Comparison of ENCODE assay signal across 2 cellular contexts in the genomic region with DNA sequence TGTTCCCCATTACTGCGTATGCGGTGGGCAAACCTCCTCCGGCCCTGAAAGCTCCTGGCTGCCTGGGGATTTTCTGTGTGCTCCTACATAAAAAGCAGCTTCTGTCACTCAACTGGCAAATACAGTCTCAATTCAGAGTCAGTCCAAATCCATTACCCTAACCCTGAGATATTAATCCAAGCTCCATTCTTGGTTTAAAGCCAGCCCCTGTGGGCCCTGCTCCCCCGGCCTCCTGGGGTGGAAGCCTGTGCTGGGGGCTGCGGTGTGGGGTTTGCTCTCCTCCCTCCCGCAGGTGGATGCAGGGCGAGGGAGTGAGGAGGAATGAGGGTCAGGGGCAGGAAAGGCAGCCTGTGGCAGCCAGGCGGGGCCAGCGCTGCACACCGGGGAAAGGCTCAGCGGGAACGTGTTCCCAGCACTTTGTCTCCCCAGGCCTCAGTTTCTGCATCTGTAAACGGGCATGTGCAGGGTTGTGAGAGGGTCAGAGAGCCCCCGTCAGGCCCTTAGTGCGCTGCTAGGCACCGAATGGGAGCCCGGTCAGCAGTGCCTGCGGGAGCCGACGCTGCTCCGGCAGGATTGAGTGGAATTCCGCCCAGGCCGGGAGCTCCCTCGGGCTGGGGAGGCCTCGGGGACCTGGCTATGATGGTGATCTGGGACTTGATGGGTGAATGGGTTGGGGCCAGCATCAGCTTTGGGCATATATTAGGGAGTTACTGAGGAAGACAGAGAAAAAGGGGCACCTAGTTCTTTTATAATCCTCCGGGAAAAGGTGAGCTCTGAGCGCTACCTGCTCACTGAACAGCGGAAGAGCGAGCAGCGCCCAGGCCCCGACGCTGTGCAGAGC.
TF ChIP-seq lines count a peak whose summit lies in the region.

No MANE protein-coding gene starts in this region.

TF ChIP-seq in IMR-90, 13 proteins besides CTCF, POLR2A, EP300 and RAD21:
- TF ChIP-seq CEBPB (IDR thresholded peaks at IDR 0.05; ENCODE audit: low read depth, low read length): no peak
- TF ChIP-seq MXI1 (IDR thresholded peaks at IDR 0.05; ENCODE audit: borderline replicate concordance, low read depth, low read length): no peak
- TF ChIP-seq ELK1 (IDR thresholded peaks at IDR 0.05; ENCODE audit: borderline replicate concordance, low read depth, low read length): no peak
- TF ChIP-seq USF2 (IDR thresholded peaks at IDR 0.05; ENCODE audit: low read depth, low read length): no peak
- no peak for TF ChIP-seq CHD1 (IDR thresholded peaks at IDR 0.05; ENCODE audit: low read depth, low read length)
- TF ChIP-seq MAFK (IDR thresholded peaks at IDR 0.05; ENCODE audit: low read depth, low read length): no peak
- no peak for TF ChIP-seq NFE2L2 (IDR thresholded peaks at IDR 0.05; ENCODE audit: low read depth, low read length)
- TF ChIP-seq FOS (IDR thresholded peaks at IDR 0.05; ENCODE audit: low read depth, low read length): no peak
- no peak for TF ChIP-seq BHLHE40 (IDR thresholded peaks at IDR 0.05; ENCODE audit: low read depth, low read length)
- TF ChIP-seq RCOR1 (IDR thresholded peaks at IDR 0.05; ENCODE audit: insufficient replicate concordance, low read length): no peak
- no peak for TF ChIP-seq RFX5 (IDR thresholded peaks at IDR 0.05; ENCODE audit: low read depth, low read length)
- no peak for TF ChIP-seq MAZ (IDR thresholded peaks at IDR 0.05; ENCODE audit: borderline replicate concordance, low read depth, low read length)
- no peak for TF ChIP-seq SMC3 (IDR thresholded peaks at IDR 0.05; ENCODE audit: low read depth, low read length)

TF ChIP-seq in K562, 482 proteins besides CTCF, POLR2A, EP300 and RAD21:
- TF ChIP-seq MTA1 (IDR thresholded peaks at IDR 0.05; ENCODE audit: borderline replicate concordance): no peak
- peak; percentile 37; the same call in 1 of the 2 replicates for TF ChIP-seq EZH2 (IDR thresholded peaks at IDR 0.05; ENCODE audit: borderline replicate concordance, low read depth, low read length)
- no peak for TF ChIP-seq SOX6 (IDR thresholded peaks at IDR 0.05)
